14 cellular contexts compared by ENCODE assay signal in the genomic region with DNA sequence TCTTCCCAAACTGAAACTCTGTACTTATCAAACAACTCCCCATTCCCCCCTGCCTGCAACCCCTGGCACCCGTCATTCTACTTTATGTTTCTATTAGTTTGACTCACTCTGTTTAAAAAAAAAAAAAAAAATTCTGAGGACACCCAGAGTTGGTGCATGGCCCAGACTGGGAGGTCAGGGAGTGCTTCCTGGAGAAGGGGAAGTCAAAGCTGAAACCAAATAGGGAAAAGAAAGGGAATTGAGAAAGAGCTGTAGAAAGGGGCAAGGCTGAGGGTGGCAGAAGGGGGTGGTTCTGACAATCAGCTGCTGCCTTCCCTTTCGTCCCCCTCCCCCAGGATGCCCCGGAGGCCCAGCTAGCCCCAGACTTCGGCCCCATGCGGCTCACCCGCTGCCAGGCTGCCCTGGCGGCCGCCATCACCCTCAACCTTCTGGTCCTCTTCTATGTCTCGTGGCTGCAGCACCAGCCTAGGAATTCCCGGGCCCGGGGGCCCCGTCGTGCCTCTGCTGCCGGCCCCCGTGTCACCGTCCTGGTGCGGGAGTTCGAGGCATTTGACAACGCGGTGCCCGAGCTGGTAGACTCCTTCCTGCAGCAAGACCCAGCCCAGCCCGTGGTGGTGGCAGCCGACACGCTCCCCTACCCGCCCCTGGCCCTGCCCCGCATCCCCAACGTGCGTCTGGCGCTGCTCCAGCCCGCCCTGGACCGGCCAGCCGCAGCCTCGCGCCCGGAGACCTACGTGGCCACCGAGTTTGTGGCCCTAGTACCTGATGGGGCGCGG. TPM values are rescaled to one million over a fixed set of nuclear protein-coding genes. Genes with fewer than 3 reads are reported as not detected.
DNase-seq lines count a peak whose midpoint lies in the region; ATAC-seq, FAIRE-seq and TF ChIP-seq lines count a peak whose summit lies in the region.
"Had no signal": no experiment of that assay in that cellular context is flagged by ENCODE, and none has a peak within 500 bp of the region (broad histone marks: within the 10 kb centered on the region; RNA-seq: fewer than 3 reads in every experiment).

No MANE protein-coding gene starts in this region.

- no peaks in the 10 kb centered on the region for H3K4me1 Mint-ChIP-seq in neural progenitor cell

- H3K9me3 ChIP-seq in kidney (ENCODE audit: control insufficient read depth in 1 of 2, low read length in 2 of 2) = no peaks in the 10 kb centered on the region
- H3K9me3 ChIP-seq in thoracic aorta = no peaks in the 10 kb centered on the region
- H3K9me3 ChIP-seq in neural progenitor cell (ENCODE audit: low read depth) = no peaks in the 10 kb centered on the region

- intact Hi-C loops in kidney (cut with DNase I) = loop anchor here (5.0 kb wide), 1 partner anchor 87 kb away; no protein-coding TSS in a partner anchor

- no peak overlapping the region for H3K4me3 ChIP-seq in astrocyte of the spinal cord (ENCODE audit: low read depth, low read length)
- no peak overlapping the region for H3K4me3 ChIP-seq in kidney (ENCODE audit: low read length in 2 of 2)
- peak overlapping the region; percentile 21 for H3K4me3 ChIP-seq in thoracic aorta
- no peak overlapping the region for H3K4me3 ChIP-seq in neural progenitor cell

- H3K9ac ChIP-seq in kidney (ENCODE audit: low read length in 2 of 2) = no peak overlapping the region
- H3K9ac ChIP-seq in neural progenitor cell = no peak overlapping the region

- peaks cover 10% of the 10 kb centered on the region for H3F3A ChIP-seq in neural progenitor cell (ENCODE audit: low read depth)

- H3K9me3 Mint-ChIP-seq in neural progenitor cell = no peaks in the 10 kb centered on the region
- H3K9me3 Mint-ChIP-seq: activated B cell treated with CpG ODN at 0.5 μM for 24 hours had no signal

- H3K27me3 ChIP-seq in thoracic aorta (replicated peaks; ENCODE audit: insufficient read depth) = no peaks in the 10 kb centered on the region
- H3K27me3 ChIP-seq in neural progenitor cell = no peaks in the 10 kb centered on the region

- peaks cover 18% of the 10 kb centered on the region for H4K20me1 ChIP-seq in neural progenitor cell (ENCODE audit: low read depth)

- ATAC-seq in thoracic aorta (ENCODE audit: insufficient number of reproducible peaks, low FRiP score, low read depth) (peak; percentile 15), GM21619 (IDR thresholded peaks at IDR 0.05; ENCODE audit: unreplicated experiment) (no peak)

- DNase-seq in HT1080 (ENCODE audit: low read depth) = peak; percentile 40
- peak; percentile 55 for DNase-seq in astrocyte of the spinal cord (ENCODE audit: low read depth, low spot score)
- peak; percentile 84 for DNase-seq in kidney
- no peak for DNase-seq in thoracic aorta (ENCODE audit: low spot score)
- DNase-seq in NCI-H510A (lab: John Stamatoyannopoulos, UW) = no peak
- no peak for DNase-seq in neural progenitor cell (ENCODE audit: low spot score)
- no peak for DNase-seq in NCI-H345 (lab: John Stamatoyannopoulos, UW)
- DNase-seq: activated B cell treated with CpG ODN at 0.5 μM for 24 hours; effector CD8-positive, alpha-beta T cell; hypothalamus; NCI-H1105 treated with DMSO at 0.1 percent for 48 hours; NCI-H774 had no signal

- no peak overlapping the region for H2AFZ ChIP-seq in neural progenitor cell (replicated peaks)

- TF ChIP-seq CTCF in astrocyte of the spinal cord (IDR thresholded peaks at IDR 0.05; ENCODE audit: low read depth, low read length) (no peak), kidney (IDR thresholded peaks at IDR 0.05; ENCODE audit: borderline replicate concordance, extremely low read depth, insufficient read depth) (no peak), thoracic aorta (IDR thresholded peaks at IDR 0.05) (no peak), neural progenitor cell (IDR thresholded peaks at IDR 0.05) (no peak)

- H3K79me2 ChIP-seq in neural progenitor cell (ENCODE audit: low read depth) = peaks cover 3% of the 10 kb centered on the region

- peaks cover 8% of the 10 kb centered on the region for H3K27me3 Mint-ChIP-seq in neural progenitor cell (ENCODE audit: insufficient read depth, low read depth)
- H3K27me3 Mint-ChIP-seq: activated B cell treated with CpG ODN at 0.5 μM for 24 hours had no signal

- H3K27ac ChIP-seq in kidney (ENCODE audit: low read depth in 2 of 2, low read length in 2 of 2) = peak overlapping the region in 1 of 2 donors; percentile 33
- H3K27ac ChIP-seq in thoracic aorta = peak overlapping the region; percentile 64
- H3K27ac ChIP-seq in neural progenitor cell = no peak overlapping the region

- H3K36me3 ChIP-seq in kidney (ENCODE audit: control insufficient read depth in 1 of 2, insufficient read depth in 2 of 2, low read length in 2 of 2) (peaks cover 0 to 2% of the 10 kb centered on the region in 2 donors), thoracic aorta (peaks cover 8% of the 10 kb centered on the region), neural progenitor cell (no peaks in the 10 kb centered on the region)

- in situ Hi-C loops in astrocyte of the spinal cord (cut with HindIII; ENCODE audit: low sequenced_read_pairs) = no loop called here

- no peak overlapping the region for H3K27ac Mint-ChIP-seq in neural progenitor cell
- H3K27ac Mint-ChIP-seq: activated B cell treated with CpG ODN at 0.5 μM for 24 hours had no signal

- H3K4me1 ChIP-seq in kidney (ENCODE audit: control insufficient read depth in 1 of 2, insufficient read depth in 1 of 2, low read depth in 1 of 2, low read length in 2 of 2) = peaks cover 0 to 6% of the 10 kb centered on the region in 2 donors
- peaks cover 8 to 22% of the 10 kb centered on the region in 2 donors for H3K4me1 ChIP-seq in thoracic aorta (ENCODE audit: control insufficient read depth in 1 of 2, low read depth in 2 of 2)
- no peaks in the 10 kb centered on the region for H3K4me1 ChIP-seq in neural progenitor cell

- no peak overlapping the region for H3K4me3 Mint-ChIP-seq in neural progenitor cell
- H3K4me3 Mint-ChIP-seq: activated B cell treated with CpG ODN at 0.5 μM for 24 hours had no signal

- H3K36me3 Mint-ChIP-seq in neural progenitor cell = peaks cover 15% of the 10 kb centered on the region

- FAIRE-seq in kidney (lab: Jason Lieb, UNC) = peak; percentile 17
- FAIRE-seq: GM12892 had no signal

- H3K4me2 ChIP-seq in neural progenitor cell = no peak overlapping the region

RNA-seq across cellular contexts. Expression of a gene that starts 9.0 kb away (rescaled TPM):
- total RNA-seq in HT1080 (2014; rRNA removed; shearing (Covaris generic)) = 77.2 and 89.3 TPM in 2 replicates
- 78.9 and 86.9 TPM in 2 replicates for polyA plus RNA-seq in HT1080 (2015; cell fraction: cytosol; rRNA removed)
- polyA plus RNA-seq in HT1080 (2015; cell fraction: nucleus; rRNA removed) = 102 and 118 TPM in 2 replicates
- total RNA-seq in kidney (74.9 TPM), thoracic aorta (10 to 100 TPM; 60.9 to 66.7 TPM), neural progenitor cell (ENCODE audit: low replicate concordance) (54.1 and 149 TPM in 2 replicates)
- polyA plus RNA-seq in kidney (ENCODE audit: insufficient read depth, low read depth, low replicate concordance) = 31.5 TPM

RNA-seq across cellular contexts. Expression of a gene that starts 9.4 kb away (rescaled TPM):
- total RNA-seq in HT1080 (2014; rRNA removed; shearing (Covaris generic)) = 20.2 and 21.7 TPM in 2 replicates
- polyA plus RNA-seq in HT1080 (2015; cell fraction: cytosol; rRNA removed) = 28.2 and 40.5 TPM in 2 replicates
- polyA plus RNA-seq in HT1080 (2015; cell fraction: nucleus; rRNA removed) = 65.6 and 72.0 TPM in 2 replicates
- total RNA-seq in kidney (20.5 TPM), thoracic aorta (10 to 100 TPM; 20.6 to 99.2 TPM), neural progenitor cell (ENCODE audit: low replicate concordance) (18.6 and 40.5 TPM in 2 replicates)
- polyA plus RNA-seq in kidney (ENCODE audit: insufficient read depth, low read depth, low replicate concordance) = 11.8 TPM

RNA-seq across cellular contexts. Expression of a gene that starts 33.1 kb away (rescaled TPM):
- total RNA-seq in HT1080 (2014; rRNA removed; shearing (Covaris generic)) = 215 and 227 TPM in 2 replicates
- polyA plus RNA-seq in HT1080 (2015; cell fraction: cytosol; rRNA removed) = 212 and 218 TPM in 2 replicates
- 506 and 550 TPM in 2 replicates for polyA plus RNA-seq in HT1080 (2015; cell fraction: nucleus; rRNA removed)
- total RNA-seq in kidney (93.9 TPM), thoracic aorta (10 to 100 TPM; 48.7 to 66.2 TPM), neural progenitor cell (ENCODE audit: low replicate concordance) (39.5 and 81.6 TPM in 2 replicates)
- 42.1 TPM for polyA plus RNA-seq in kidney (ENCODE audit: insufficient read depth, low read depth, low replicate concordance)

RNA-seq across cellular contexts. Expression of a gene that starts 38.4 kb away (rescaled TPM):
- total RNA-seq in HT1080 (2014; rRNA removed; shearing (Covaris generic)) = 13.3 and 19.1 TPM in 2 replicates
- 23.0 and 29.0 TPM in 2 replicates for polyA plus RNA-seq in HT1080 (2015; cell fraction: cytosol; rRNA removed)
- 32.5 and 33.3 TPM in 2 replicates for polyA plus RNA-seq in HT1080 (2015; cell fraction: nucleus; rRNA removed)
- total RNA-seq in kidney (69.8 TPM), thoracic aorta (10 to 100 TPM; 21.4 to 53.6 TPM), neural progenitor cell (ENCODE audit: low replicate concordance) (14.9 and 22.2 TPM in 2 replicates)
- polyA plus RNA-seq in kidney (ENCODE audit: insufficient read depth, low read depth, low replicate concordance) = 26.7 TPM

Comparison
In these comparisons a context has a peak if more than half of its experiments do, and no peak if none do; other contexts are left out.
1. DNase-seq: peak in HT1080 (single experiment), astrocyte of the spinal cord (single experiment) and kidney (single experiment); none in thoracic aorta (single experiment), NCI-H510A (single experiment), neural progenitor cell (single experiment) and NCI-H345 (single experiment).